ENCODE assay signal across 12 cellular contexts in the genomic region with DNA sequence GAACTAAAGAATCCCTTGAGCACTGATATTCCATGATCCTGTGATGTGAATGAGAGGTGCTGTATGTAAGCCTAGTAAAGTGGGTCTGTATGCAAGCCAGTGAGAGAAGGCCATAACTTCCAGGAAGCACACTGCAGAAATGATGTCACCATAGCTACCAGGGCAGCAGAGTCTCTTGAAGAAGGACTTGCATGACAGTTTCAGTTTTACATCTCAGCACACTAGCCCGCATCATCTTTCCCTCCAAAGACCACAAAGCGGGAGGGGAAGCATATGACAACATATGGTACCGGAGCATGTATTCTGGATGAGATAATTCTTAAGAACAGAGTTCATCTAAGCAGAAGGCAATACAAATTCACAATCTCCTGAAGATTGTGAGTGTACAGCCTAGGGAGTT. TPM values are rescaled to one million over a fixed set of nuclear protein-coding genes. Genes with fewer than 3 reads are reported as not detected.
DNase-seq lines count a peak whose midpoint lies in the region; ATAC-seq and TF ChIP-seq lines count a peak whose summit lies in the region.
"Had no signal": no experiment of that assay in that cellular context is flagged by ENCODE, and none has a peak within 500 bp of the region (broad histone marks: within the 10 kb centered on the region; RNA-seq: fewer than 3 reads in every experiment).

No MANE protein-coding gene starts in this region.

- peaks cover 3% of the 10 kb centered on the region for H3K36me3 Mint-ChIP-seq in activated B cell treated with CpG ODN at 0.5 μM for 24 hours (ENCODE audit: low read depth)

- DNase-seq in GM12865 (ENCODE audit: low read depth) (peak; percentile 40), activated B cell treated with CpG ODN at 0.5 μM for 24 hours (no peak), G401 (ENCODE audit: low spot score) (no peak), medulla oblongata (ENCODE audit: extremely low spot score) (no peak), caudate nucleus (lab: John Stamatoyannopoulos, UW) (no peak), globus pallidus (ENCODE audit: low spot score) (no peak)
- DNase-seq: activated CD4-positive, CD25-positive, alpha-beta regulatory T cell treated with anti-CD3 and anti-CD28 coated beads, Interleukin-2, amount 50 U/mL, for 72 hours; head of caudate nucleus; upper lobe of left lung had no signal

- peaks cover 31% of the 10 kb centered on the region for H3K4me1 Mint-ChIP-seq in activated B cell treated with CpG ODN at 0.5 μM for 24 hours
- H3K4me1 Mint-ChIP-seq: central memory CD8-positive, alpha-beta T cell had no signal

- POLR2A ChIA-PET in activated B cell treated with CpG ODN at 0.5 μM for 24 hours (lab: Charles Lee), result no interaction called here

- H3K27me3 Mint-ChIP-seq in activated B cell treated with CpG ODN at 0.5 μM for 24 hours, result no peaks in the 10 kb centered on the region

- no peak overlapping the region for H3K27ac ChIP-seq in caudate nucleus (ENCODE audit: low read depth, low read length)
- H3K27ac ChIP-seq: upper lobe of left lung had no signal

- no peak overlapping the region for H3K4me3 ChIP-seq in GM12865 (ENCODE audit: low read depth, low read length)
- H3K4me3 ChIP-seq: upper lobe of left lung had no signal

- in situ Hi-C loops in G401 (cut with HindIII; ENCODE audit: low sequenced_read_pairs), result no loop called here

- ATAC-seq in GM18909 (IDR thresholded peaks at IDR 0.05; ENCODE audit: poor library complexity, unreplicated experiment) (peak; percentile 67), HG02884 (IDR thresholded peaks at IDR 0.05; ENCODE audit: unreplicated experiment) (peak; percentile 44), activated B cell treated with CpG ODN at 0.5 μM for 24 hours (ENCODE audit: low read depth) (peak; percentile 40)

- TF ChIP-seq CTCF in GM12865 (IDR thresholded peaks at IDR 0.05; ENCODE audit: insufficient read depth, low read depth, low read length, missing control alignments) (no peak), activated B cell treated with CpG ODN at 0.5 μM for 24 hours (IDR thresholded peaks at IDR 0.05) (no peak)

- no peaks in the 10 kb centered on the region for H3K9me3 Mint-ChIP-seq in activated B cell treated with CpG ODN at 0.5 μM for 24 hours

- CTCF ChIA-PET in activated B cell treated with CpG ODN at 0.5 μM for 24 hours (lab: Charles Lee), result interaction anchor here (0.7 kb wide), 1 partner anchor 45 kb away, joined by 3 read pairs; no protein-coding TSS in a partner anchor

- no peak overlapping the region for H3K4me3 Mint-ChIP-seq in activated B cell treated with CpG ODN at 0.5 μM for 24 hours
- H3K4me3 Mint-ChIP-seq: central memory CD8-positive, alpha-beta T cell had no signal

- intact Hi-C loops in activated B cell treated with CpG ODN at 0.5 μM for 24 hours (cut with micrococcal nuclease), result no loop called here

- peak overlapping the region; percentile 63 for H3K27ac Mint-ChIP-seq in activated B cell treated with CpG ODN at 0.5 μM for 24 hours

RNA-seq across cellular contexts. Expression of gene MAST4, which starts 37.6 kb away (rescaled TPM):
- total RNA-seq in activated B cell treated with CpG ODN at 0.5 μM for 24 hours, result 10.3 and 17.2 TPM in 2 replicates
- total RNA-seq in G401 (2014; rRNA removed; shearing (Covaris generic)), result not detected in 2 replicates

Comparison
In these comparisons a context has a peak if more than half of its experiments do, and no peak if none do; other contexts are left out.
1. RNA of gene MAST4, which starts 37.6 kb away (total RNA-seq): 10.3 to 17.2 TPM in activated B cell treated with CpG ODN at 0.5 μM for 24 hours; not detected in G401; every median in the first group is over 10 times any median in the second.
2. Peak in every context shown above with its lines, with median percentiles within 50 percentile points of each other: ATAC-seq.